In the genomic region with DNA sequence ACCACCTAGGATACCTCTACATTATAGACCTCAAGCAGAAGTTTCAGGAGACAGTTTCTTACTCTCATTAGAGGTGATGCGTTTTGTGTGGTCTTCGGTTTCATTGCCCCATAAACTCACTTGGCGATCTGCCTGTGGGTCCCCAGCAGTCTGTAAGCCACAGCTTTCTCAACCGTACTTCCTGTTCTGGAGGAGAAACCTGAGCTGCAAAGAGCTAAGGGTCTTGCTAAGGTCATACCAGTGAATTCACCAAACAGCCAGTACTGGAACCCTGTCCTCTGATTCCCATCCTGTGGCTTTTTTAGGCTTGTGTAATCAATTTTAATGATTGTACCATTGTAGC, we compare ENCODE assay signal across 9 cellular contexts.
DNase-seq lines count a peak whose midpoint lies in the region; ATAC-seq and TF ChIP-seq lines count a peak whose summit lies in the region.
"Had no signal": no experiment of that assay in that cellular context is flagged by ENCODE, and none has a peak within 500 bp of the region (broad histone marks: within the 10 kb centered on the region; RNA-seq: fewer than 3 reads in every experiment).

No MANE protein-coding gene starts in this region.

- H2AFZ ChIP-seq in PC-9 = no peak overlapping the region

- H3K79me2 ChIP-seq in PC-9 (ENCODE audit: low read depth) = no peaks in the 10 kb centered on the region

- no peak for TF ChIP-seq POLR2A in Peyer's patch (IDR thresholded peaks at IDR 0.05)

- BruUV-seq in PC-9 (replicated peaks; lab: Mats Ljungman, UMichigan) = no TSS peak

- H4K20me1 ChIP-seq in PC-9 (ENCODE audit: insufficient read depth) = no peaks in the 10 kb centered on the region

- ATAC-seq in GM21576 (IDR thresholded peaks at IDR 0.05; ENCODE audit: unreplicated experiment) (no peak), HG03354 (IDR thresholded peaks at IDR 0.05; ENCODE audit: poor library complexity, severe bottlenecking, unreplicated experiment) (no peak)
- ATAC-seq: Right ventricle myocardium inferior had no signal

- no peak for TF ChIP-seq CTCF in Peyer's patch (IDR thresholded peaks at IDR 0.05)
- TF ChIP-seq CTCF in fibroblast of villous mesenchyme (IDR thresholded peaks at IDR 0.05; ENCODE audit: insufficient read depth, low read depth, low read length) = no peak
- no peak for TF ChIP-seq CTCF in PC-9 (conservative IDR thresholded peaks at IDR 0.05)

- H3K4me2 ChIP-seq in PC-9 = no peak overlapping the region

- H3K27me3 ChIP-seq in Peyer's patch = no peaks in the 10 kb centered on the region
- peaks cover 46% of the 10 kb centered on the region for H3K27me3 ChIP-seq in PC-9 (ENCODE audit: insufficient read depth, low read depth)

- peak overlapping the region in 1 of 4 donors; percentile 45 for H3K27ac ChIP-seq in Peyer's patch
- no peak overlapping the region for H3K27ac ChIP-seq in PC-9

- no peaks in the 10 kb centered on the region for H3K4me1 ChIP-seq in Peyer's patch
- H3K4me1 ChIP-seq in PC-9 (replicated peaks; ENCODE audit: insufficient read depth) = no peaks in the 10 kb centered on the region

- POLR2A ChIA-PET in HEK293T (lab: Yijun Ruan, JAX) (no interaction called here), PC-9 (lab: Charles Lee; ENCODE audit: unreplicated experiment) (no interaction called here)

- H3K9me3 ChIP-seq in Peyer's patch = no peaks in the 10 kb centered on the region
- no peaks in the 10 kb centered on the region for H3K9me3 ChIP-seq in PC-9 (ENCODE audit: insufficient read depth, low read depth)

- no peaks in the 10 kb centered on the region for H3K36me3 ChIP-seq in Peyer's patch
- no peaks in the 10 kb centered on the region for H3K36me3 ChIP-seq in PC-9 (ENCODE audit: low read depth)

- no peaks in the 10 kb centered on the region for H3F3A ChIP-seq in PC-9 (ENCODE audit: insufficient read depth, low read depth)

- intact Hi-C loops in PC-9 (cut with micrococcal nuclease; ENCODE audit: unreplicated experiment) = no loop called here

- H3K4me3 ChIP-seq in Peyer's patch (no peak overlapping the region), fibroblast of villous mesenchyme (ENCODE audit: low read depth, low read length) (no peak overlapping the region), PC-9 (no peak overlapping the region)

- H3K9me2 ChIP-seq in PC-9 (ENCODE audit: insufficient read depth) = no peaks in the 10 kb centered on the region

- CTCF ChIA-PET in HEK293T (lab: Yijun Ruan, JAX) = no interaction called here
- CTCF ChIA-PET in PC-9 (lab: Charles Lee) = no interaction called here

- DNase-seq in DMS 273 (lab: John Stamatoyannopoulos, UW; ENCODE audit: unreplicated experiment) (peak; percentile 68), HEK293T (ENCODE audit: extremely low spot score) (peak; percentile 40), Peyer's patch (peak in 2 of 3 donors; percentile 15 to 48), fibroblast of villous mesenchyme (ENCODE audit: low read depth) (peak; percentile 98), PC-9 (no peak), NCI-H524 treated with DMSO at 0.1 percent for 48 hours (lab: John Stamatoyannopoulos, UW) (no peak)

TF ChIP-seq in HEK293T, 16 proteins besides CTCF, POLR2A, EP300 and RAD21:
- no peak for TF ChIP-seq HDGF (IDR thresholded peaks at IDR 0.05; ENCODE audit: borderline replicate concordance)

Comparison
In these comparisons a context has a peak if more than half of its experiments do, and no peak if none do; other contexts are left out.
1. DNase-seq: peak in DMS 273 (single experiment), HEK293T (single experiment), Peyer's patch (2 of 3) and fibroblast of villous mesenchyme (single experiment); none in PC-9 (0 of 2) and NCI-H524 treated with DMSO at 0.1 percent for 48 hours (single experiment).